1 cellular context compared by ENCODE assay signal in the genomic region with DNA sequence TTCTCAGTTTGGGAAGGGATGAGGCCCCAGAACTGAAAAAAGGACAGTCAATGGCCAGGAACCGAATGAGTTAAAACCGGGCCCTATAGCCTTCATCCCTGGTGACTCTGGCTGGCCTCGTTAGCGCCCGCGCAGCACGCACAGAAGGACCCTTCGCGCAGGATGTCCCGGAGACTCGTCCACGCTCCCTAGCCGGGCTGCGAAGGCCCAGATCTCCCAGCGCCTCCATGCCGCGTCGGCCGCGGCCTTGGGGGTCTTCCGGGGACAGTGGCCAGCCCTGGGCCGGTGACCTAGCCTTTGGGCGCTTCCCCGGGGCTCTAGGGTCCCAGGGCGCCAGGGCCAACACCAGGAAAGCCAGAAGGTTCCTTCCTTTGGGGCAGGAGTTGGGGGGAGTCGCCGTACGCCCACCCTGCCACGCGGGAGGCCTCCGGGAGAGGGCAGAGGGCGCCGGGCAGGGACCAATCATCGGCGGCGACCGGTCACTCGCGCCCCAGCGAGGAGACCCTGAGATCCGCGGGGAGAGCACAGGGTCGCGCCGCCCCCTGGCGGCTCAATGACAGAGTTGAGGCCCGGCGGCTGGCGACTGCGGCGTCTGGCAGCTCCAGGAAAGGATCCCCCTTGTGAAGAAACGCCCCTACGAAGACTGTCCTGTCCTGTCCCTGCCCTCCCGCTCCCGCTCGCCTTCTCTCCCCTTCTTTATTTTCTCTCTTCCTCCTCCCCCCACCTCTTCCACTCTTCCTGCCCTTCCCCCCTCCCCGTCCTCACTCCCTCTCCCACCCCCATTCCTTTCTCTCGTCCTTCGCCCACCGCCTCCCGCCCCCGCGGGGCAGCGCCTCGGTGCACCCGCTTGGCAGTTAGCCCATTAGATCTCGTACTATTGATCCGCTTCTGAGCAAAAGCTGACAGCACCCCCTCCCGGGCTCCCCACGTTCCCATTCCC.
A peak's percentile ranks its signal among the peaks of the same experiment; 100 is the strongest.
TF ChIP-seq lines count a peak whose summit lies in the region.

No MANE protein-coding gene starts in this region.

TF ChIP-seq in HEK293, 187 proteins besides CTCF, POLR2A, EP300 and RAD21 (continued from another document):
- TF ChIP-seq ZNF660 (tag by site-specific recombination; IDR thresholded peaks at IDR 0.05) (no peak; the same call in 1 of the 2 replicates), ZFP3 (tag by site-specific recombination; IDR thresholded peaks at IDR 0.05; ENCODE audit: low read depth) (no peak; the same call in 1 of the 2 replicates), MEIS1 (CRISPR knock-in tag; IDR thresholded peaks at IDR 0.05; ENCODE audit: borderline replicate concordance) (no peak), ZNF18 (tag by site-specific recombination; IDR thresholded peaks at IDR 0.05) (no peak), ZNF175 (tag by site-specific recombination; IDR thresholded peaks at IDR 0.05) (no peak), BCL11B (tag by site-specific recombination; IDR thresholded peaks at IDR 0.05; ENCODE audit: low read depth) (peak; percentile 68), PRDM1 (tag by site-specific recombination; IDR thresholded peaks at IDR 0.05) (peak; percentile 53; the same call in 1 of the 2 replicates), KLF1 (tag by site-specific recombination; IDR thresholded peaks at IDR 0.05) (no peak), KLF7 (tag by site-specific recombination; IDR thresholded peaks at IDR 0.05; ENCODE audit: borderline replicate concordance) (no peak), SP3 (tag by site-specific recombination; IDR thresholded peaks at IDR 0.05) (peak; percentile 64), ZNF791 (tag by site-specific recombination; IDR thresholded peaks at IDR 0.05) (no peak), ZNF394 (tag by site-specific recombination; IDR thresholded peaks at IDR 0.05; ENCODE audit: borderline replicate concordance) (peak; percentile 53; the same call in 1 of the 2 replicates), KLF9 (tag by site-specific recombination; IDR thresholded peaks at IDR 0.05; ENCODE audit: low read depth) (no peak)
- TF ChIP-seq, protein P1, sequence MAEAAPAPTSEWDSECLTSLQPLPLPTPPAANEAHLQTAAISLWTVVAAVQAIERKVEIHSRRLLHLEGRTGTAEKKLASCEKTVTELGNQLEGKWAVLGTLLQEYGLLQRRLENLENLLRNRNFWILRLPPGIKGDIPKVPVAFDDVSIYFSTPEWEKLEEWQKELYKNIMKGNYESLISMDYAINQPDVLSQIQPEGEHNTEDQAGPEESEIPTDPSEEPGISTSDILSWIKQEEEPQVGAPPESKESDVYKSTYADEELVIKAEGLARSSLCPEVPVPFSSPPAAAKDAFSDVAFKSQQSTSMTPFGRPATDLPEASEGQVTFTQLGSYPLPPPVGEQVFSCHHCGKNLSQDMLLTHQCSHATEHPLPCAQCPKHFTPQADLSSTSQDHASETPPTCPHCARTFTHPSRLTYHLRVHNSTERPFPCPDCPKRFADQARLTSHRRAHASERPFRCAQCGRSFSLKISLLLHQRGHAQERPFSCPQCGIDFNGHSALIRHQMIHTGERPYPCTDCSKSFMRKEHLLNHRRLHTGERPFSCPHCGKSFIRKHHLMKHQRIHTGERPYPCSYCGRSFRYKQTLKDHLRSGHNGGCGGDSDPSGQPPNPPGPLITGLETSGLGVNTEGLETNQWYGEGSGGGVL (tag by site-specific recombination; IDR thresholded peaks at IDR 0.05), result no peak
